22 cellular contexts compared by ENCODE assay signal in genomic region chr5:12294151-12294550, GRCh38.
DNase-seq lines count a peak whose midpoint lies in the region; ATAC-seq and TF ChIP-seq lines count a peak whose summit lies in the region.
"Had no signal": no experiment of that assay in that cellular context is flagged by ENCODE, and none has a peak within 500 bp of the region (broad histone marks: within the 10 kb centered on the region; RNA-seq: fewer than 3 reads in every experiment).

No MANE protein-coding gene starts in this region.

- H3K27me3 ChIP-seq in PC-3 (ENCODE audit: low read length) = no peaks in the 10 kb centered on the region
- H3K27me3 ChIP-seq: BE2C, BLaER1 had no signal

- H3K27ac ChIP-seq in PC-3 (ENCODE audit: low read length) (no peak overlapping the region), caudate nucleus (ENCODE audit: low read depth, low read length) (no peak overlapping the region)
- H3K27ac ChIP-seq: BLaER1 had no signal

- H3K79me2 ChIP-seq in PC-3 (ENCODE audit: low read length) = no peaks in the 10 kb centered on the region

- CTCF ChIA-PET in PC-3 (lab: Charles Lee) = no interaction called here

- BruUV-seq in PC-3 (replicated peaks; lab: Mats Ljungman, UMichigan) = no TSS peak

- ATAC-seq in PC-3 (no peak), mucosa of descending colon (no peak)
- ATAC-seq: GM12878 had no signal

- no peaks in the 10 kb centered on the region for H3K9me2 ChIP-seq in PC-3 (replicated peaks; ENCODE audit: low read length)

- no peak overlapping the region for H3K4me2 ChIP-seq in PC-3 (ENCODE audit: low read length)
- H3K4me2 ChIP-seq: BLaER1 had no signal

- no peaks in the 10 kb centered on the region for H4K20me1 ChIP-seq in PC-3 (ENCODE audit: low read length)
- H4K20me1 ChIP-seq: BLaER1 had no signal

- H3K9me3 ChIP-seq in PC-3 (ENCODE audit: low read length) = 0 out of 2 replicates have a peak, but pooled peaks cover 5% of the 10 kb centered on the region
- peaks cover 18% of the 10 kb centered on the region for H3K9me3 ChIP-seq in mucosa of descending colon
- H3K9me3 ChIP-seq: BE2C, BLaER1 had no signal

- H3F3A ChIP-seq in PC-3 (ENCODE audit: low read length, unreplicated experiment) = no peaks in the 10 kb centered on the region

- intact Hi-C loops in PC-3 (cut with micrococcal nuclease) (loop anchor here (5.0 to 10.0 kb wide), 2 partner anchors 811 to 1538 kb away; no protein-coding TSS in a partner anchor), mucosa of descending colon (cut with DNase I, micrococcal nuclease) (no loop called here)

- no peak overlapping the region for H3K4me3 ChIP-seq in PC-3 (ENCODE audit: low read length)
- H3K4me3 ChIP-seq in mucosa of descending colon = no peak overlapping the region
- H3K4me3 ChIP-seq: BLaER1, GM12878 had no signal

- POLR2A ChIA-PET in PC-3 (lab: Charles Lee; ENCODE audit: unreplicated experiment) = no interaction called here

- peak; percentile 4 for DNase-seq in SIG-M5 treated with dmso at 0.1 percent for 504 hours (lab: John Stamatoyannopoulos, UW; ENCODE audit: unreplicated experiment)
- no peak for DNase-seq in SIG-M5 (lab: John Stamatoyannopoulos, UW)
- peak; percentile 56 for DNase-seq in HT-29 (ENCODE audit: low spot score)
- DNase-seq in PC-3 = peak; percentile 47
- DNase-seq in caudate nucleus (lab: John Stamatoyannopoulos, UW) = no peak
- DNase-seq in mucosa of descending colon = no peak
- DNase-seq: 8988T; ACHN; BE2C; C1 segment of cervical spinal cord; CD4-positive, alpha-beta memory T cell; CD4-positive, CD25-positive, alpha-beta regulatory T cell; CD8-positive, alpha-beta memory T cell; COR-L47; DMS 273 treated with DMSO at 0.1 percent for 48 hours; DMS153; DMS79; DND-41; EL; GDM1 had no signal

- H3K36me3 ChIP-seq in PC-3 (ENCODE audit: low read depth, low read length) = no peaks in the 10 kb centered on the region
- H3K36me3 ChIP-seq in mucosa of descending colon (ENCODE audit: low read depth) = no peaks in the 10 kb centered on the region
- H3K36me3 ChIP-seq: BE2C, BLaER1 had no signal

- H2AFZ ChIP-seq in PC-3 (ENCODE audit: low read length) = no peak overlapping the region

- no peak overlapping the region for H3K9ac ChIP-seq in PC-3 (ENCODE audit: low read length)
- H3K9ac ChIP-seq: BLaER1 had no signal

- H3K4me1 ChIP-seq in PC-3 (ENCODE audit: insufficient read depth, low read length) = no peaks in the 10 kb centered on the region
- no peaks in the 10 kb centered on the region for H3K4me1 ChIP-seq in mucosa of descending colon (ENCODE audit: low read depth)
- H3K4me1 ChIP-seq: BE2C, BLaER1 had no signal

- TF ChIP-seq CTCF in PC-3 (conservative IDR thresholded peaks at IDR 0.05; ENCODE audit: low read depth, low read length) (no peak), mucosa of descending colon (IDR thresholded peaks at IDR 0.05) (no peak)

Comparison
In these comparisons a context has a peak if more than half of its experiments do, and no peak if none do; other contexts are left out.
1. DNase-seq: peak in SIG-M5 treated with dmso at 0.1 percent for 504 hours (single experiment), HT-29 (single experiment) and PC-3 (single experiment); none in SIG-M5 (single experiment), caudate nucleus (0 of 61) and mucosa of descending colon (0 of 3).